Comparison of ENCODE assay signal across 8 cellular contexts in genomic region chr19:44891016-44891882, GRCh38. TPM values are rescaled to one million over a fixed set of nuclear protein-coding genes. Genes with fewer than 3 reads are reported as not detected.
DNase-seq lines count a peak whose midpoint lies in the region; ATAC-seq and TF ChIP-seq lines count a peak whose summit lies in the region.

TOMM40 (plus strand) TSS chr19:44891254; CDS start chr19:44891416, 162 bp downstream.

- H3K36me3 ChIP-seq in lower lobe of right lung: peaks cover 57% of the 10 kb centered on the region

- DNase-seq in COLO829 (ENCODE audit: low spot score): peak; percentile 100
- peak; percentile 96 for DNase-seq in LNCaP clone FGC (ENCODE audit: low read depth)
- DNase-seq in T-helper 1 cell: peak in 4 of 5 donors; percentile 99 to 100 (median 100)
- no peak for DNase-seq in choroid plexus epithelial cell (ENCODE audit: low read depth)
- peak; percentile 100 for DNase-seq in lower lobe of right lung
- peak; percentile 99 to 100 for DNase-seq in stimulated activated CD8-positive, alpha-beta memory T cell treated with anti-CD3 and anti-CD28 coated beads, Interleukin-2, amount 100 ng/mL, for 48 hours (ENCODE audit: low read depth in 2 of 2)
- no peak for DNase-seq in DMS114 treated with DMSO at 0.1 percent for 48 hours (lab: John Stamatoyannopoulos, UW; ENCODE audit: unreplicated experiment)

- peak within 1 kb of the TSS; percentile 95 for H3K27ac ChIP-seq in lower lobe of right lung

- TF ChIP-seq CTCF in LNCaP clone FGC (IDR thresholded peaks at IDR 0.05; ENCODE audit: control insufficient read depth, extremely low read depth, insufficient read depth) (no peak), choroid plexus epithelial cell (conservative IDR thresholded peaks at IDR 0.05; ENCODE audit: low read depth, low read length) (no peak), lower lobe of right lung (IDR thresholded peaks at IDR 0.05) (peak; percentile 13)

- peak within 1 kb of the TSS; percentile 91 for H3K4me3 ChIP-seq in LNCaP clone FGC (ENCODE audit: low read depth, low read length)
- peak within 1 kb of the TSS; percentile 79 for H3K4me3 ChIP-seq in choroid plexus epithelial cell (ENCODE audit: low read depth, low read length)
- H3K4me3 ChIP-seq in lower lobe of right lung: peak within 1 kb of the TSS; percentile 80

- ATAC-seq in GM19463 (IDR thresholded peaks at IDR 0.05; ENCODE audit: unreplicated experiment) (peak; percentile 65), lower lobe of right lung (no peak)

- H3K9me3 ChIP-seq in lower lobe of right lung: no peaks in the 10 kb centered on the region

- H3K4me1 ChIP-seq in lower lobe of right lung: peaks cover 27% of the 10 kb centered on the region

- no peaks in the 10 kb centered on the region for H3K27me3 ChIP-seq in lower lobe of right lung (ENCODE audit: low read depth)

- intact Hi-C loops in lower lobe of right lung (cut with DNase I): no loop called here

RNA-seq across cellular contexts. Expression of gene TOMM40, which starts in this region (rescaled TPM):
- total RNA-seq in lower lobe of right lung: 40.8 TPM

Comparison
In these comparisons a context has a peak if more than half of its experiments do, and no peak if none do; other contexts are left out.
1. DNase-seq: peak in COLO829 (single experiment), LNCaP clone FGC (single experiment), T-helper 1 cell (4 of 5), lower lobe of right lung (single experiment) and stimulated activated CD8-positive, alpha-beta memory T cell treated with anti-CD3 and anti-CD28 coated beads, Interleukin-2, amount 100 ng/mL, for 48 hours (2 of 2); none in choroid plexus epithelial cell (single experiment) and DMS114 treated with DMSO at 0.1 percent for 48 hours (single experiment).
2. Peak in every context shown above with its lines, with median percentiles within 50 percentile points of each other: H3K4me3 ChIP-seq.